ENCODE assay signal across 25 cellular contexts in genomic region chr1:77401384-77401783, GRCh38.
DNase-seq lines count a peak whose midpoint lies in the region; ATAC-seq, FAIRE-seq and TF ChIP-seq lines count a peak whose summit lies in the region.
"Had no signal": no experiment of that assay in that cellular context is flagged by ENCODE, and none has a peak within 500 bp of the region (broad histone marks: within the 10 kb centered on the region; RNA-seq: fewer than 3 reads in every experiment).

No MANE protein-coding gene starts in this region.

- FAIRE-seq in GM12892 (lab: Jason Lieb, UNC), result no peak
- FAIRE-seq: A204.1, D721Med, GM12891, GM19239, H54 had no signal

- intact Hi-C loops in dorsolateral prefrontal cortex (cut with DNase I), result loop anchor here in 1 of 2 donors (10.0 kb wide), 1 partner anchor 117 kb away; the partner anchor contains the start of gene AK5

- H3K27me3 Mint-ChIP-seq in osteocyte (ENCODE audit: unreplicated experiment), result no peaks in the 10 kb centered on the region

- H3K4me3 ChIP-seq in dorsolateral prefrontal cortex, result no peak overlapping the region
- H3K4me3 ChIP-seq: BLaER1, HAP-1 had no signal

- H3K36me3 Mint-ChIP-seq in osteocyte (ENCODE audit: unreplicated experiment), result no peaks in the 10 kb centered on the region
- H3K36me3 Mint-ChIP-seq: CD8-positive, alpha-beta T cell had no signal

- H3K4me3 Mint-ChIP-seq in osteocyte (ENCODE audit: unreplicated experiment), result no peak overlapping the region
- H3K4me3 Mint-ChIP-seq: B cell; CD4-positive, CD25-positive, alpha-beta regulatory T cell; CD8-positive, alpha-beta T cell; HFFc6 had no signal

- peaks cover 64% of the 10 kb centered on the region for H3K4me1 Mint-ChIP-seq in osteocyte (ENCODE audit: unreplicated experiment)
- H3K4me1 Mint-ChIP-seq: B cell had no signal

- ATAC-seq in GM18858 (IDR thresholded peaks at IDR 0.05; ENCODE audit: unreplicated experiment) (no peak), GM19397 (IDR thresholded peaks at IDR 0.05; ENCODE audit: unreplicated experiment) (no peak)
- ATAC-seq: CD8-positive, alpha-beta T cell had no signal

- peak overlapping the region; percentile 53 for H3K27ac Mint-ChIP-seq in osteocyte (ENCODE audit: unreplicated experiment)
- H3K27ac Mint-ChIP-seq: B cell; CD4-positive, CD25-positive, alpha-beta regulatory T cell; CD8-positive, alpha-beta T cell; HFFc6 had no signal

- no peak for TF ChIP-seq POLR2A in GM12892 (IDR thresholded peaks at IDR 0.05; ENCODE audit: low read depth, low read length)

- TF ChIP-seq CTCF in dorsolateral prefrontal cortex (IDR thresholded peaks at IDR 0.05 in 54 of 56, conservative IDR thresholded peaks at IDR 0.05 in 2 of 56; ENCODE audit: low read depth in 1 of 56, partially characterized antibody in 56 of 56) (no peak), osteocyte (IDR thresholded peaks at IDR 0.05) (no peak)

- H3K27ac ChIP-seq in angular gyrus (ENCODE audit: low read depth, low read length), result peak overlapping the region; percentile 17
- peak overlapping the region in 57 of 59 donors; percentile 10 to 99 (median 93) for H3K27ac ChIP-seq in dorsolateral prefrontal cortex
- H3K27ac ChIP-seq: 22Rv1, BLaER1, C4-2B had no signal

- DNase-seq in dorsolateral prefrontal cortex (no peak), fibroblast of peridontal ligament (ENCODE audit: extremely low read depth) (peak; percentile 51), osteocyte (ENCODE audit: extremely low spot score, unreplicated experiment) (no peak), GM12892 (ENCODE audit: insufficient read length) (no peak), SIG-M5 treated with dmso at 0.1 percent for 504 hours (lab: John Stamatoyannopoulos, UW; ENCODE audit: unreplicated experiment) (no peak)
- DNase-seq: CD4-positive, CD25-positive, alpha-beta regulatory T cell; CD8-positive, alpha-beta T cell; DMS 273 treated with DMSO at 0.1 percent for 48 hours; DMS79 treated with DMSO at 0.1 percent for 48 hours; GF-D8; GOT3; HFFc6 had no signal

- no peaks in the 10 kb centered on the region for H3K27me3 ChIP-seq in dorsolateral prefrontal cortex
- H3K27me3 ChIP-seq: BLaER1 had no signal

- no peaks in the 10 kb centered on the region for H3K9me3 Mint-ChIP-seq in osteocyte (ENCODE audit: unreplicated experiment)
- H3K9me3 Mint-ChIP-seq: CD4-positive, CD25-positive, alpha-beta regulatory T cell; CD8-positive, alpha-beta T cell had no signal
